ENCODE assay signal across 10 cellular contexts in the genomic region with DNA sequence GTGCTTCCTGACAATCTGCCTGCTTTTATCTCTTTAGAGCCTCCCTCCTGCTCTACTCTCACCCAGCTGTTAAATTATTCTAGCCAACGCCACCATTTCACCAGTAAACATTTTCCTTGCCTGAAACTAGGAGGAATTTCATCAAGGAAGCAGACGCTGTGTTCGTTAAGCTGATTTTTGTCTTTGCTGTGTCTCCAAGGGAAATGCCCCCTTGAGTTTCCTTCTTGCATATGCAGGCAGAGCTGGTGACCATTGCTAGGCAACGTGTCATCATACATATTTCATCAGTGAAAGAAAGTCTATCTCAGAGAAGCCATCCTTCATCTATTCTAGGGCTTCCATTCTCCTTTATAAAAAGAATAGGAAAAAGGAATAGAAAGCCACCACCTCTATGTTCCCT.
DNase-seq lines count a peak whose midpoint lies in the region; ATAC-seq and TF ChIP-seq lines count a peak whose summit lies in the region.
"Had no signal": no experiment of that assay in that cellular context is flagged by ENCODE, and none has a peak within 500 bp of the region (broad histone marks: within the 10 kb centered on the region; RNA-seq: fewer than 3 reads in every experiment).

No MANE protein-coding gene starts in this region.

- WGBS in heart right ventricle, 2 donors, result 27 to 36% methylated on average over 4 of the region's 4 CpGs
- 31 to 33% methylated on average over 4 of the region's 4 CpGs for WGBS in testis, 2 donors

- POLR2A ChIA-PET in PC-9 (lab: Charles Lee; ENCODE audit: unreplicated experiment), result no interaction called here

- no peaks in the 10 kb centered on the region for H3K9me2 ChIP-seq in PC-9 (ENCODE audit: insufficient read depth)

- CTCF ChIA-PET in PC-9 (lab: Charles Lee), result no interaction called here

- H3K4me1 ChIP-seq in heart right ventricle (peaks cover 0 to 10% (median 0%) of the 10 kb centered on the region in 9 donors), testis (no peaks in the 10 kb centered on the region), PC-9 (replicated peaks; ENCODE audit: insufficient read depth) (no peaks in the 10 kb centered on the region)

- no TSS peak for BruUV-seq in PC-9 (replicated peaks; lab: Mats Ljungman, UMichigan)

- TF ChIP-seq CTCF in heart right ventricle (IDR thresholded peaks at IDR 0.05) (peak in 6 of 9 donors; percentile 12 to 42 (median 24)), epithelial cell of proximal tubule (conservative IDR thresholded peaks at IDR 0.05; ENCODE audit: low read depth, low read length) (peak; percentile 14), testis (IDR thresholded peaks at IDR 0.05) (peak in 1 of 3 experiments; percentile 14), PC-9 (conservative IDR thresholded peaks at IDR 0.05) (no peak; the same call in 1 of the 2 replicates)

- H3K4me3 ChIP-seq in heart right ventricle (no peak overlapping the region), epithelial cell of proximal tubule (ENCODE audit: low read depth, low read length) (no peak overlapping the region), testis (no peak overlapping the region), PC-9 (no peak overlapping the region)
- H3K4me3 ChIP-seq: SK-N-MC had no signal

- H3F3A ChIP-seq in PC-9 (ENCODE audit: insufficient read depth, low read depth), result no peaks in the 10 kb centered on the region

- no peak for TF ChIP-seq POLR2A in testis (IDR thresholded peaks at IDR 0.05)

- DNase-seq in heart right ventricle (no peak), Right ventricle myocardium superior (no peak), NCI-H2171 (lab: John Stamatoyannopoulos, UW) (peak; percentile 19), epithelial cell of proximal tubule (ENCODE audit: low read depth) (no peak), testis (peak; percentile 21), PC-9 (no peak), middle frontal gyrus (ENCODE audit: extremely low spot score, low spot score) (no peak)
- DNase-seq in stimulated activated naive CD4-positive, alpha-beta T cell treated with Interleukin-2 at 50 U/mL for 16 hours (lab: John Stamatoyannopoulos, UW), result no peak
- DNase-seq: CD8-positive, alpha-beta memory T cell had no signal

- H3K36me3 ChIP-seq in heart right ventricle (no peaks in the 10 kb centered on the region), testis (ENCODE audit: low read depth, missing control alignments) (no peaks in the 10 kb centered on the region), PC-9 (ENCODE audit: low read depth) (no peaks in the 10 kb centered on the region)

- no peak overlapping the region for H3K4me2 ChIP-seq in PC-9

- H3K27ac ChIP-seq in heart right ventricle (no peak overlapping the region), testis (no peak overlapping the region), PC-9 (no peak overlapping the region)
- H3K27ac ChIP-seq: SK-N-MC had no signal

- no peaks in the 10 kb centered on the region for H4K20me1 ChIP-seq in PC-9 (ENCODE audit: insufficient read depth)

- intact Hi-C loops in heart right ventricle (cut with DNase I) (no loop called here), Right ventricle myocardium superior (cut with DNase I) (no loop called here), testis (cut with DNase I; ENCODE audit: low total_unique reads) (no loop called here), PC-9 (cut with micrococcal nuclease; ENCODE audit: unreplicated experiment) (no loop called here)

- H2AFZ ChIP-seq in PC-9, result no peak overlapping the region

- H3K9me3 ChIP-seq in heart right ventricle (peaks cover 0 to 2% (median 0%) of the 10 kb centered on the region in 11 donors), testis (no peaks in the 10 kb centered on the region), PC-9 (ENCODE audit: insufficient read depth, low read depth) (no peaks in the 10 kb centered on the region)

- no peak for ATAC-seq in heart right ventricle
- ATAC-seq in Right ventricle myocardium superior (ENCODE audit: poor library complexity), result no peak

- H3K79me2 ChIP-seq in PC-9 (ENCODE audit: low read depth), result no peaks in the 10 kb centered on the region

- H3K27me3 ChIP-seq in heart right ventricle (peaks cover 0 to 11% (median 5%) of the 10 kb centered on the region in 7 donors), testis (no peaks in the 10 kb centered on the region), PC-9 (ENCODE audit: insufficient read depth, low read depth) (peaks cover 47% of the 10 kb centered on the region)

Comparison
In these comparisons a context has a peak if more than half of its experiments do, and no peak if none do; other contexts are left out.
1. DNase-seq: peak in NCI-H2171 (single experiment) and testis (single experiment); none in heart right ventricle (0 of 2), Right ventricle myocardium superior (single experiment), epithelial cell of proximal tubule (single experiment), stimulated activated naive CD4-positive, alpha-beta T cell treated with Interleukin-2 at 50 U/mL for 16 hours (single experiment), PC-9 (0 of 2) and middle frontal gyrus (single experiment).